8 cellular contexts compared by ENCODE assay signal in the genomic region with DNA sequence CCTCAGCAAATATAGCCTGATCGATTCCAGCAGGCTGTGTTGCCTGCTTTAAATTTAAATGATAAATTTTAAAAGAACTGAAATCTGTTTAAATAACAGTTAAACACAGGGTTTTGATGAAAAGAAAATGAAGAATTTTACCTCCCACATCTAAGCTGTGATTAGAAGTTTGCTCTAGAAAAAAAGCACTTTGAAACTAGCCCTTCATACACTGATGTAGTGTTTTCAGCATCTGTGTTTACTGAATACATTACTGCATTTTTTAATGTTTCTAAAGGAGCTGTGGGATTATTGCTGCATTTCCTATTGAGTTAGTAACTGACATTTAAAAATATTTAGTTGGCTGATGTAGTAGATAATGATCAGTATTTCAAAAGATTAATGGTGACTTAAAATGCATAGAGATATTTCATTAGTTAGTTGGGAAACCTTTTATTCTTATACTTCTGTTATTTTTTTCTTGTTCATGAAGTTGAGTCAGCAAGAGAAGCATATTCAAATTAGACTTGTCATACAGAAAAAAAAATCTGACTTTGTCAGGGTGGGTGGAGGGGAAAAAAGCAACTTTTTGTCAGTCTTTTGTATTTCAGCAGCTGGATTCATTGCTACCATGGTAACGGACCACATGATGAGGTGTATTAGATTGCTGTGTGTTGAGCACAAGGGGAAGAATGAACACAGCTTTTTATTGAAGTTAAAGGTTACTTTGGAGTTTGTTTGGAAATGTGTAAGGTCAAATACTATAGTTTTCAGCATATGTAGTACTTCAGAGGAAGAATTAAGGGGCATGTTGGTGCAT. TPM values are rescaled to one million over a fixed set of nuclear protein-coding genes. Genes with fewer than 3 reads are reported as not detected.
DNase-seq lines count a peak whose midpoint lies in the region; ATAC-seq, FAIRE-seq and TF ChIP-seq lines count a peak whose summit lies in the region.

A gene (plus strand): TSS at position 668 of the 799 bp plus-strand sequence. CDS start 45,679 bp downstream, outside the sequence.

- H3K36me3 Mint-ChIP-seq in activated T-cell treated with anti-CD3 and anti-CD28 coated beads, Interleukin-2, amount 50 U/mL, for 24 hours (ENCODE audit: low read depth) = no peaks in the 10 kb centered on the region
- H3K36me3 Mint-ChIP-seq in CD8-positive, alpha-beta memory T cell = no peaks in the 10 kb centered on the region

- H3K27ac ChIP-seq in SK-N-SH (ENCODE audit: low read depth in 2 of 2, low read length in 1 of 2) (peak within 1 kb of the TSS; percentile 62 to 90), parathyroid adenoma (no peak within 1 kb of the TSS)
- no peak within 1 kb of the TSS for H3K27ac ChIP-seq in CD8-positive, alpha-beta memory T cell (ENCODE audit: low read depth, low read length)

- peak within 1 kb of the TSS; percentile 84 for H3K4me2 ChIP-seq in SK-N-SH
- H3K4me2 ChIP-seq in parathyroid adenoma (ENCODE audit: low read length) = peak within 1 kb of the TSS; percentile 30

- H3K9me3 ChIP-seq in SK-N-SH (no peaks in the 10 kb centered on the region), parathyroid adenoma (ENCODE audit: control insufficient read depth, low read length) (no peaks in the 10 kb centered on the region)
- H3K9me3 ChIP-seq in CD8-positive, alpha-beta memory T cell (ENCODE audit: low read length) = no peaks in the 10 kb centered on the region

- no peaks in the 10 kb centered on the region for H4K20me1 ChIP-seq in SK-N-SH (ENCODE audit: insufficient read depth)

- peak within 1 kb of the TSS; percentile 29 to 64 for H3K4me3 ChIP-seq in SK-N-SH (ENCODE audit: low read depth in 2 of 2, low read length in 1 of 2)
- H3K4me3 ChIP-seq in parathyroid adenoma (ENCODE audit: low read depth, low read length) = peak within 1 kb of the TSS; percentile 42
- H3K4me3 ChIP-seq in CD8-positive, alpha-beta memory T cell (ENCODE audit: low read length) = no peak within 1 kb of the TSS

- 42% methylated on average over 2 of the region's 2 CpGs for WGBS in SK-N-SH (ENCODE audit: low lambda C conversion rate)

- peaks cover 13% of the 10 kb centered on the region for H3K27me3 Mint-ChIP-seq in activated T-cell treated with anti-CD3 and anti-CD28 coated beads, Interleukin-2, amount 50 U/mL, for 24 hours
- peaks cover 0 to 5% of the 10 kb centered on the region in 2 donors for H3K27me3 Mint-ChIP-seq in CD8-positive, alpha-beta memory T cell

- CTCF ChIA-PET in SK-N-SH (lab: Yijun Ruan, JAX) = interaction anchor here (0.8 to 1.9 kb wide), 6 partner anchors 9 to 78 kb away, joined by 3 to 8 read pairs (median 4); no protein-coding TSS in a partner anchor
- CTCF ChIA-PET in CD8-positive, alpha-beta memory T cell (lab: Charles Lee) = no interaction called here

- H3K4me1 Mint-ChIP-seq in activated T-cell treated with anti-CD3 and anti-CD28 coated beads, Interleukin-2, amount 50 U/mL, for 24 hours (ENCODE audit: low read depth) = no peaks in the 10 kb centered on the region
- H3K4me1 Mint-ChIP-seq in CD8-positive, alpha-beta memory T cell = no peaks in the 10 kb centered on the region

- H3K9ac ChIP-seq in SK-N-SH (peak within 1 kb of the TSS; percentile 63), parathyroid adenoma (no peak within 1 kb of the TSS)

- no peaks in the 10 kb centered on the region for H3K9me3 Mint-ChIP-seq in activated T-cell treated with anti-CD3 and anti-CD28 coated beads, Interleukin-2, amount 50 U/mL, for 24 hours
- no peaks in the 10 kb centered on the region for H3K9me3 Mint-ChIP-seq in CD8-positive, alpha-beta memory T cell

- no peaks in the 10 kb centered on the region for H3K27me3 ChIP-seq in SK-N-SH (ENCODE audit: insufficient read depth)
- no peaks in the 10 kb centered on the region for H3K27me3 ChIP-seq in parathyroid adenoma (ENCODE audit: control insufficient read depth, insufficient read depth, low read length)
- H3K27me3 ChIP-seq in CD8-positive, alpha-beta memory T cell (ENCODE audit: insufficient read depth, low read length, poor library complexity, severe bottlenecking) = no peaks in the 10 kb centered on the region

- peaks cover 10 to 36% of the 10 kb centered on the region in 2 experiments for H3K4me1 ChIP-seq in SK-N-SH (ENCODE audit: control insufficient read depth in 1 of 2, insufficient read depth in 2 of 2, low read depth in 1 of 2, low read length in 1 of 2)
- no peaks in the 10 kb centered on the region for H3K4me1 ChIP-seq in parathyroid adenoma
- H3K4me1 ChIP-seq in CD8-positive, alpha-beta memory T cell (ENCODE audit: insufficient read depth, low read length) = no peaks in the 10 kb centered on the region

- ATAC-seq in HG02588 (IDR thresholded peaks at IDR 0.05; ENCODE audit: unreplicated experiment) = no peak

- TF ChIP-seq EP300 in SK-N-SH (IDR thresholded peaks at IDR 0.05; ENCODE audit: borderline replicate concordance in 1 of 2, low read depth in 1 of 2, low read length in 1 of 2) = peak in 1 of 2 experiments; percentile 34; a peak in 1 of 4 replicates

- no peak within 1 kb of the TSS for H3K4me3 Mint-ChIP-seq in activated T-cell treated with anti-CD3 and anti-CD28 coated beads, Interleukin-2, amount 50 U/mL, for 24 hours
- H3K4me3 Mint-ChIP-seq in CD8-positive, alpha-beta memory T cell = no peak within 1 kb of the TSS

- H3F3A ChIP-seq in SK-N-SH (replicated peaks; ENCODE audit: insufficient read depth) = peaks cover 39% of the 10 kb centered on the region

- H2AFZ ChIP-seq in SK-N-SH (ENCODE audit: low read depth) = peak within 1 kb of the TSS; percentile 86
- peak within 1 kb of the TSS; percentile 7 for H2AFZ ChIP-seq in parathyroid adenoma

- no peaks in the 10 kb centered on the region for H3K9me2 ChIP-seq in SK-N-SH

- DNase-seq in LHCN-M2 (ENCODE audit: low read depth) (peak; percentile 93), SK-N-SH (peak; percentile 18), frontal cortex (ENCODE audit: low spot score in 2 of 2) (no peak)
- DNase-seq in activated CD4-positive, CD25-positive, alpha-beta regulatory T cell treated with anti-CD3 and anti-CD28 coated beads, Interleukin-2, amount 50 U/mL, for 72 hours = no peak
- DNase-seq in activated T-cell treated with anti-CD3 and anti-CD28 coated beads, Interleukin-2, amount 50 U/mL, for 24 hours = no peak
- DNase-seq in CD8-positive, alpha-beta memory T cell = no peak

- POLR2A ChIA-PET in SK-N-SH (lab: Yijun Ruan, JAX) = no interaction called here
- POLR2A ChIA-PET in CD8-positive, alpha-beta memory T cell (lab: Charles Lee) = no interaction called here

- FAIRE-seq in frontal cortex (lab: Jason Lieb, UNC) = no peak

- TF ChIP-seq CTCF in SK-N-SH (IDR thresholded peaks at IDR 0.05) (no peak), parathyroid adenoma (IDR thresholded peaks at IDR 0.05) (no peak)

- H3K79me2 ChIP-seq in SK-N-SH (ENCODE audit: insufficient read depth) (no peaks in the 10 kb centered on the region; the same call in 1 of the 2 replicates), parathyroid adenoma (no peaks in the 10 kb centered on the region)

- no peaks in the 10 kb centered on the region for H3K36me3 ChIP-seq in SK-N-SH (replicated peaks in 1 of 2; ENCODE audit: control insufficient read depth in 1 of 2, insufficient read depth in 2 of 2, low read length in 1 of 2)
- no peaks in the 10 kb centered on the region for H3K36me3 ChIP-seq in parathyroid adenoma (ENCODE audit: control insufficient read depth, insufficient read depth, low read length)
- H3K36me3 ChIP-seq in CD8-positive, alpha-beta memory T cell (ENCODE audit: insufficient read depth, low read length) = no peaks in the 10 kb centered on the region

- no peak within 1 kb of the TSS for H3K27ac Mint-ChIP-seq in activated T-cell treated with anti-CD3 and anti-CD28 coated beads, Interleukin-2, amount 50 U/mL, for 24 hours
- no peak within 1 kb of the TSS for H3K27ac Mint-ChIP-seq in CD8-positive, alpha-beta memory T cell

- no peak for TF ChIP-seq RAD21 in SK-N-SH (IDR thresholded peaks at IDR 0.05; ENCODE audit: low read length)

TF ChIP-seq in SK-N-SH, 30 proteins besides CTCF, POLR2A, EP300 and RAD21 (continues in another document):
- no peak for TF ChIP-seq MXI1 (IDR thresholded peaks at IDR 0.05; ENCODE audit: low read depth, low read length)
- TF ChIP-seq, protein P1, sequence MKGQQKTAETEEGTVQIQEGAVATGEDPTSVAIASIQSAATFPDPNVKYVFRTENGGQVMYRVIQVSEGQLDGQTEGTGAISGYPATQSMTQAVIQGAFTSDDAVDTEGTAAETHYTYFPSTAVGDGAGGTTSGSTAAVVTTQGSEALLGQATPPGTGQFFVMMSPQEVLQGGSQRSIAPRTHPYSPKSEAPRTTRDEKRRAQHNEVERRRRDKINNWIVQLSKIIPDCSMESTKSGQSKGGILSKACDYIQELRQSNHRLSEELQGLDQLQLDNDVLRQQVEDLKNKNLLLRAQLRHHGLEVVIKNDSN (IDR thresholded peaks at IDR 0.05; ENCODE audit: borderline replicate concordance, low read depth) = peak; percentile 41; the same call in 1 of the 2 replicates
- no peak for TF ChIP-seq EZH2phosphoT487 (IDR thresholded peaks at IDR 0.05; ENCODE audit: borderline replicate concordance, low read depth)
- no peak for TF ChIP-seq POLR2AphosphoS5 (IDR thresholded peaks at IDR 0.05; ENCODE audit: low read depth, low read length)
- TF ChIP-seq SIN3A (IDR thresholded peaks at IDR 0.05; ENCODE audit: borderline replicate concordance, low read depth, low read length) = no peak
- TF ChIP-seq RCOR1 (IDR thresholded peaks at IDR 0.05; ENCODE audit: low read length) = no peak
- peak; percentile 52 for TF ChIP-seq TCF12 (IDR thresholded peaks at IDR 0.05)
- TF ChIP-seq, protein P2, sequence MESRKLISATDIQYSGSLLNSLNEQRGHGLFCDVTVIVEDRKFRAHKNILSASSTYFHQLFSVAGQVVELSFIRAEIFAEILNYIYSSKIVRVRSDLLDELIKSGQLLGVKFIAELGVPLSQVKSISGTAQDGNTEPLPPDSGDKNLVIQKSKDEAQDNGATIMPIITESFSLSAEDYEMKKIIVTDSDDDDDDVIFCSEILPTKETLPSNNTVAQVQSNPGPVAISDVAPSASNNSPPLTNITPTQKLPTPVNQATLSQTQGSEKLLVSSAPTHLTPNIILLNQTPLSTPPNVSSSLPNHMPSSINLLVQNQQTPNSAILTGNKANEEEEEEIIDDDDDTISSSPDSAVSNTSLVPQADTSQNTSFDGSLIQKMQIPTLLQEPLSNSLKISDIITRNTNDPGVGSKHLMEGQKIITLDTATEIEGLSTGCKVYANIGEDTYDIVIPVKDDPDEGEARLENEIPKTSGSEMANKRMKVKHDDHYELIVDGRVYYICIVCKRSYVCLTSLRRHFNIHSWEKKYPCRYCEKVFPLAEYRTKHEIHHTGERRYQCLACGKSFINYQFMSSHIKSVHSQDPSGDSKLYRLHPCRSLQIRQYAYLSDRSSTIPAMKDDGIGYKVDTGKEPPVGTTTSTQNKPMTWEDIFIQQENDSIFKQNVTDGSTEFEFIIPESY (IDR thresholded peaks at IDR 0.05; ENCODE audit: borderline replicate concordance, low read depth) = no peak
- no peak for TF ChIP-seq MEF2A (IDR thresholded peaks at IDR 0.05; ENCODE audit: borderline replicate concordance, low read depth)

RNA-seq across cellular contexts. Expression of the gene that starts here (rescaled TPM):
- total RNA-seq in LHCN-M2 (2014; rRNA removed) (6.9 and 7.1 TPM in 2 replicates), frontal cortex (46.5 TPM)
- polyA plus RNA-seq in LHCN-M2 (2012) = 3.4 TPM
- 7.9 and 12.8 TPM in 2 replicates for polyA plus RNA-seq in SK-N-SH (2012; rRNA removed)
- 9.4 and 9.9 TPM in 2 replicates for polyA plus RNA-seq in SK-N-SH (2012; cell fraction: cytosol; rRNA removed)
- 12.7 and 17.8 TPM in 2 replicates for polyA plus RNA-seq in SK-N-SH (2012; cell fraction: nucleus; rRNA removed)
- total RNA-seq in CD8-positive, alpha-beta memory T cell = not detected
- not detected for polyA plus RNA-seq in CD8-positive, alpha-beta memory T cell

Comparison
In these comparisons a context has a peak if more than half of its experiments do, and no peak if none do; other contexts are left out.
1. DNase-seq: peak in LHCN-M2 (single experiment) and SK-N-SH (single experiment); none in frontal cortex (0 of 2), activated CD4-positive, CD25-positive, alpha-beta regulatory T cell treated with anti-CD3 and anti-CD28 coated beads, Interleukin-2, amount 50 U/mL, for 72 hours (single experiment), activated T-cell treated with anti-CD3 and anti-CD28 coated beads, Interleukin-2, amount 50 U/mL, for 24 hours (single experiment) and CD8-positive, alpha-beta memory T cell (0 of 5).
2. H3K27ac ChIP-seq: peak in SK-N-SH (2 of 2); none in parathyroid adenoma (single experiment) and CD8-positive, alpha-beta memory T cell (single experiment).